8 cellular contexts compared by ENCODE assay signal in genomic region chr4:104491396-104491821, GRCh38. TPM values are rescaled to one million over a fixed set of nuclear protein-coding genes. Genes with fewer than 3 reads are reported as not detected.
A peak's percentile ranks its signal among the peaks of the same experiment; 100 is the strongest.
DNase-seq lines count a peak whose midpoint lies in the region; ATAC-seq and TF ChIP-seq lines count a peak whose summit lies in the region.

No MANE protein-coding gene starts in this region.

- ATAC-seq in HG03159 (IDR thresholded peaks at IDR 0.05; ENCODE audit: unreplicated experiment), result peak; percentile 34
- peak; percentile 26 to 31 for ATAC-seq in stimulated activated naive B cell treated with anti-CD40 and anti-IgM and Interleukin-4, amounts not matched to agents 10 μg/mL and 1 μg/mL and 100 μg/mL, for 72 hours (replicated peaks)

- H3F3A ChIP-seq in SU-DHL-6 (ENCODE audit: insufficient read depth), result peaks cover 41% of the 10 kb centered on the region

- H3K36me3 Mint-ChIP-seq in CD8-positive, alpha-beta memory T cell, result no peaks in the 10 kb centered on the region
- no peaks in the 10 kb centered on the region for H3K36me3 Mint-ChIP-seq in stimulated activated naive B cell treated with anti-CD40 and anti-IgM and Interleukin-4, amounts not matched to agents 10 μg/mL and 1 μg/mL and 100 μg/mL, for 72 hours

- no peaks in the 10 kb centered on the region for H3K9me3 ChIP-seq in CD8-positive, alpha-beta memory T cell (ENCODE audit: low read length)
- no peaks in the 10 kb centered on the region for H3K9me3 ChIP-seq in SU-DHL-6 (ENCODE audit: insufficient read depth, low read length)

- no peaks in the 10 kb centered on the region for H3K36me3 ChIP-seq in CD8-positive, alpha-beta memory T cell (ENCODE audit: insufficient read depth, low read length)
- H3K36me3 ChIP-seq in SU-DHL-6 (ENCODE audit: low read length), result no peaks in the 10 kb centered on the region
- no peaks in the 10 kb centered on the region for H3K36me3 ChIP-seq in kidney epithelial cell (ENCODE audit: control insufficient read depth, insufficient read depth, low read length)

- peaks cover 9% of the 10 kb centered on the region for H3K4me1 ChIP-seq in CD8-positive, alpha-beta memory T cell (ENCODE audit: insufficient read depth, low read length)

- H3K4me3 Mint-ChIP-seq in CD8-positive, alpha-beta memory T cell, result peak overlapping the region; percentile 74 to 95 (median 82)
- peak overlapping the region; percentile 77 to 85 for H3K4me3 Mint-ChIP-seq in stimulated activated naive B cell treated with anti-CD40 and anti-IgM and Interleukin-4, amounts not matched to agents 10 μg/mL and 1 μg/mL and 100 μg/mL, for 72 hours

- H3K4me1 Mint-ChIP-seq in CD8-positive, alpha-beta memory T cell, result peaks cover 40 to 48% (median 47%) of the 10 kb centered on the region in 3 donors
- peaks cover 21 to 44% of the 10 kb centered on the region in 2 donors for H3K4me1 Mint-ChIP-seq in stimulated activated naive B cell treated with anti-CD40 and anti-IgM and Interleukin-4, amounts not matched to agents 10 μg/mL and 1 μg/mL and 100 μg/mL, for 72 hours

- no peaks in the 10 kb centered on the region for H3K79me2 ChIP-seq in SU-DHL-6 (ENCODE audit: insufficient read depth, low read length)

- H3K9me3 Mint-ChIP-seq in CD8-positive, alpha-beta memory T cell, result peaks cover 0 to 4% (median 0%) of the 10 kb centered on the region in 5 donors
- no peaks in the 10 kb centered on the region for H3K9me3 Mint-ChIP-seq in stimulated activated naive B cell treated with anti-CD40 and anti-IgM and Interleukin-4, amounts not matched to agents 10 μg/mL and 1 μg/mL and 100 μg/mL, for 72 hours

- in situ Hi-C loops in ACHN (cut with HindIII; ENCODE audit: low pct_ligation_motif_present, low pct_unique_long_range_greater_than_20kb, low sequenced_read_pairs), result no loop called here

- peak overlapping the region; percentile 62 for H3K9ac ChIP-seq in SU-DHL-6 (ENCODE audit: low read length)

- H2AFZ ChIP-seq in SU-DHL-6 (ENCODE audit: low read depth, low read length, severe bottlenecking), result peak overlapping the region; percentile 77

- no peaks in the 10 kb centered on the region for H4K20me1 ChIP-seq in SU-DHL-6 (ENCODE audit: low read depth, low read length)

- H3K27ac Mint-ChIP-seq in CD8-positive, alpha-beta memory T cell, result peak overlapping the region in 3 of 8 donors; percentile 78 to 85 (median 79)
- peak overlapping the region; percentile 37 for H3K27ac Mint-ChIP-seq in stimulated activated naive B cell treated with anti-CD40 and anti-IgM and Interleukin-4, amounts not matched to agents 10 μg/mL and 1 μg/mL and 100 μg/mL, for 72 hours

- peak overlapping the region; percentile 72 for H3K4me2 ChIP-seq in SU-DHL-6 (ENCODE audit: low read depth, low read length, poor library complexity, severe bottlenecking)

- CTCF ChIA-PET in CD8-positive, alpha-beta memory T cell (lab: Charles Lee), result interaction anchor here (1.3 kb wide), 1 partner anchor 8 kb away, joined by 3 read pairs; no protein-coding TSS in a partner anchor

- DNase-seq in CD8-positive, alpha-beta memory T cell, result peak; percentile 27 to 58 (median 40)
- DNase-seq in GM19238 (ENCODE audit: insufficient read length, low spot score) (peak; percentile 9), cardiac fibroblast (ENCODE audit: low read depth in 2 of 2) (peak; percentile 2 to 15), kidney epithelial cell (ENCODE audit: low read depth) (no peak), ACHN (no peak)
- no peak for DNase-seq in stimulated activated naive B cell treated with anti-CD40 and anti-IgM and Interleukin-4, amounts not matched to agents 10 μg/mL and 1 μg/mL and 100 μg/mL, for 72 hours

- H3K27me3 Mint-ChIP-seq in CD8-positive, alpha-beta memory T cell, result peaks cover 27 to 78% of the 10 kb centered on the region in 2 donors
- H3K27me3 Mint-ChIP-seq in stimulated activated naive B cell treated with anti-CD40 and anti-IgM and Interleukin-4, amounts not matched to agents 10 μg/mL and 1 μg/mL and 100 μg/mL, for 72 hours, result peaks cover 49 to 72% of the 10 kb centered on the region in 2 donors

- no peak overlapping the region for H3K4me3 ChIP-seq in CD8-positive, alpha-beta memory T cell (ENCODE audit: low read length)
- H3K4me3 ChIP-seq in SU-DHL-6 (ENCODE audit: insufficient read depth, low read length, poor library complexity, severe bottlenecking), result peak overlapping the region; percentile 55
- H3K4me3 ChIP-seq in cardiac fibroblast (replicated peaks in 1 of 2; ENCODE audit: low read depth in 2 of 2, low read length in 2 of 2), result peak overlapping the region; percentile 54 to 58
- H3K4me3 ChIP-seq in kidney epithelial cell (ENCODE audit: low read depth, low read length), result peak overlapping the region; percentile 62

- TF ChIP-seq CTCF in SU-DHL-6 (IDR thresholded peaks at IDR 0.05; ENCODE audit: insufficient read depth, low read length, poor library complexity, severe bottlenecking) (no peak), cardiac fibroblast (IDR thresholded peaks at IDR 0.05; ENCODE audit: low read depth, low read length) (no peak), kidney epithelial cell (IDR thresholded peaks at IDR 0.05; ENCODE audit: insufficient read depth, low read length, poor library complexity, severe bottlenecking) (no peak)

- H3K9me2 ChIP-seq in SU-DHL-6 (replicated peaks; ENCODE audit: insufficient read depth, low read length), result no peaks in the 10 kb centered on the region

- no peak overlapping the region for H3K27ac ChIP-seq in CD8-positive, alpha-beta memory T cell (ENCODE audit: low read depth, low read length)
- H3K27ac ChIP-seq in SU-DHL-6 (ENCODE audit: low read depth, low read length), result peak overlapping the region; percentile 83

- POLR2A ChIA-PET in CD8-positive, alpha-beta memory T cell (lab: Charles Lee), result interaction anchor here (1.6 kb wide), 1 partner anchor 982 kb away, joined by 3 read pairs; the partner anchor contains the start of gene PPA2

- no peaks in the 10 kb centered on the region for H3K27me3 ChIP-seq in CD8-positive, alpha-beta memory T cell (ENCODE audit: insufficient read depth, low read length, poor library complexity, severe bottlenecking)
- H3K27me3 ChIP-seq in SU-DHL-6 (ENCODE audit: low read length) (no peaks in the 10 kb centered on the region), kidney epithelial cell (ENCODE audit: control insufficient read depth, insufficient read depth, low read length) (no peaks in the 10 kb centered on the region)

RNA-seq across cellular contexts. Expression of gene CXXC4, which starts 3.3 kb away (rescaled TPM):
- total RNA-seq in CD8-positive, alpha-beta memory T cell, result not detected
- 1.1 TPM for polyA plus RNA-seq in CD8-positive, alpha-beta memory T cell
- total RNA-seq in kidney epithelial cell, result 0.27 and 0.50 TPM in 2 replicates

Comparison
In these comparisons a context has a peak if more than half of its experiments do, and no peak if none do; other contexts are left out.
1. DNase-seq: peak in CD8-positive, alpha-beta memory T cell (5 of 5), GM19238 (single experiment) and cardiac fibroblast (2 of 2); none in kidney epithelial cell (single experiment), stimulated activated naive B cell treated with anti-CD40 and anti-IgM and Interleukin-4, amounts not matched to agents 10 μg/mL and 1 μg/mL and 100 μg/mL, for 72 hours (single experiment) and ACHN (single experiment).